In the genomic region with DNA sequence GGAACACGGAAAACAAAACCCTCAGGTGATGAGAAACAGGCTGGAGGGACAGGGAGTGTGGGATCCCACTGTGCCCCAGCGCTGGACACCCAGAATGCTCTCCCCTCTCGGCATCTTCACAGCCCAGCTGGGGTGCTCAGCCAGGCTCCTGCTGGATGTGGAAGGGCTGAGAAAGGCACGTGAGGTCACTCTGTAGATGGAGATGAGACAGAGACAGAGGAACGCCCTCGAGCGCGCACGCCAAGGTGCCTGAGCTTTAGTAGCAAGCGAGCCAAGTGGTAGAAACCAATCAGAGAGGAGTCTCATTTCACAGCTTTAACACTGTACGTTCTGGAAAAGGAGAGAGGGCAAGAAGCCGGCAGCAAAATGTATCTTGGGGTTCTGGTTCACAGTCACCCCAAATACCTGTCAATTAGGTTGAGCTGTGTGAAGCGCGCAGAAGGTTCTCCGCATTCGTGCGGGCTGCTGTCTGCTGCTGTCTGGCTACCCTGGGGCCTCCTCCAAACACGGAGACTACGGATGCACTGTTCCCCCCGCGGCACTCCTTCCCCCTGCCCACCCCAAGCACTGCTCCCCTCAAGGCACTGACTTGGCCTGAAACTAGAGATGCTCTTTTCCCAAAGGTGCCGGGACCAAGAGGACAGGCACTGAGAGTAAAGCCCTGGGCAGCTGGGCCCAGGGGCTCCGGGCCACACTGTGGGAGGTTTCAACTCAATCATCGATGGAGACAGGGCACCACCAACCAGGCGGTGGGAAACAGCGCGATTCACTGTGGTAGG, we compare ENCODE assay signal across 18 cellular contexts.
DNase-seq lines count a peak whose midpoint lies in the region; ATAC-seq, FAIRE-seq and TF ChIP-seq lines count a peak whose summit lies in the region.
"Had no signal": no experiment of that assay in that cellular context is flagged by ENCODE, and none has a peak within 500 bp of the region (broad histone marks: within the 10 kb centered on the region; RNA-seq: fewer than 3 reads in every experiment).

No MANE protein-coding gene starts in this region.

- intact Hi-C loops in upper lobe of right lung (cut with DNase I) (no loop called here), MCF 10A (cut with micrococcal nuclease) (no loop called here)

- H4K20me1 ChIP-seq in GM23338 (replicated peaks; ENCODE audit: insufficient read depth) (peaks cover 72% of the 10 kb centered on the region), astrocyte (ENCODE audit: insufficient read depth, low read length) (peaks cover 70% of the 10 kb centered on the region)

- peak overlapping the region; percentile 4 for H3K27ac ChIP-seq in GM23338 (ENCODE audit: low read depth)
- H3K27ac ChIP-seq in astrocyte (ENCODE audit: low read depth, low read length), result no peak overlapping the region
- no peak overlapping the region for H3K27ac ChIP-seq in mesenchymal stem cell (ENCODE audit: low read length, poor library complexity, severe bottlenecking)
- H3K27ac ChIP-seq in upper lobe of right lung, result no peak overlapping the region

- no peaks in the 10 kb centered on the region for H3K9me3 Mint-ChIP-seq in GM23338
- no peaks in the 10 kb centered on the region for H3K9me3 Mint-ChIP-seq in astrocyte (ENCODE audit: unreplicated experiment)
- H3K9me3 Mint-ChIP-seq in MCF 10A (ENCODE audit: unreplicated experiment), result no peaks in the 10 kb centered on the region

- H3K9me3 ChIP-seq in astrocyte (ENCODE audit: insufficient read depth, low read depth, low read length) (no peaks in the 10 kb centered on the region), mesenchymal stem cell (ENCODE audit: control insufficient read depth, low read length) (no peaks in the 10 kb centered on the region), upper lobe of right lung (no peaks in the 10 kb centered on the region)
- H3K9me3 ChIP-seq: Caco-2, HAP-1 had no signal

- H3F3A ChIP-seq in GM23338 (replicated peaks; ENCODE audit: low read depth), result no peaks in the 10 kb centered on the region; the same call in 1 of the 2 replicates

- H3K9me2 ChIP-seq in GM23338 (ENCODE audit: insufficient read depth), result no peaks in the 10 kb centered on the region

- H2BK5ac ChIP-seq in mesenchymal stem cell (ENCODE audit: low read depth, low read length, poor library complexity, severe bottlenecking), result no peak overlapping the region

- peaks cover 46% of the 10 kb centered on the region for H3K27me3 Mint-ChIP-seq in GM23338 (ENCODE audit: insufficient read depth, low read depth, poor library complexity)
- no peaks in the 10 kb centered on the region for H3K27me3 Mint-ChIP-seq in astrocyte (ENCODE audit: low read depth, unreplicated experiment)
- H3K27me3 Mint-ChIP-seq in MCF 10A (ENCODE audit: insufficient read depth, unreplicated experiment), result no peaks in the 10 kb centered on the region

- H3K27me3 ChIP-seq in GM23338 (ENCODE audit: insufficient read depth) (no peaks in the 10 kb centered on the region), astrocyte (ENCODE audit: insufficient read depth, low read length) (no peaks in the 10 kb centered on the region), mesenchymal stem cell (ENCODE audit: control insufficient read depth in 1 of 2, insufficient read depth in 1 of 2, low read length in 2 of 2) (no peaks in the 10 kb centered on the region), upper lobe of right lung (no peaks in the 10 kb centered on the region)

- H3K4me1 ChIP-seq in GM23338 (ENCODE audit: insufficient read depth) (peaks cover 70% of the 10 kb centered on the region), astrocyte (ENCODE audit: insufficient read depth, low read length) (peaks cover 51% of the 10 kb centered on the region), mesenchymal stem cell (ENCODE audit: control insufficient read depth, insufficient read depth, low read depth, low read length) (peaks cover 37% of the 10 kb centered on the region), upper lobe of right lung (peaks cover 21% of the 10 kb centered on the region)

- ATAC-seq in GM23338 (no peak), upper lobe of right lung (no peak)

- H3K4ac ChIP-seq in mesenchymal stem cell (ENCODE audit: low read depth in 1 of 2, low read length in 2 of 2), result peak overlapping the region; percentile 30 to 47

- H3K9ac ChIP-seq in astrocyte (ENCODE audit: low read length), result no peak overlapping the region
- no peak overlapping the region for H3K9ac ChIP-seq in mesenchymal stem cell (ENCODE audit: low read length)

- FAIRE-seq in astrocyte (lab: Jason Lieb, UNC) (no peak), RCC 7860 (lab: Jason Lieb, UNC) (no peak)

- H3K14ac ChIP-seq in mesenchymal stem cell (ENCODE audit: low read length in 2 of 2), result no peak overlapping the region

- no peak overlapping the region for H2BK15ac ChIP-seq in mesenchymal stem cell (ENCODE audit: low read depth, poor library complexity, severe bottlenecking)

- no peak overlapping the region for H2AFZ ChIP-seq in GM23338
- H2AFZ ChIP-seq in astrocyte (ENCODE audit: low read depth, low read length), result no peak overlapping the region
- no peak overlapping the region for H2AFZ ChIP-seq in mesenchymal stem cell (ENCODE audit: low read depth, low read length)
- H2AFZ ChIP-seq: PC-9 had no signal

- H3K23ac ChIP-seq in mesenchymal stem cell (ENCODE audit: low read length in 2 of 2), result no peak overlapping the region

- CTCF ChIA-PET in MCF 10A (lab: Yijun Ruan, JAX), result interaction anchor here (1.6 to 6.1 kb wide), 2 partner anchors 12 to 14 kb away, joined by 4 to 40 read pairs; no protein-coding TSS in a partner anchor

- H3K4me3 Mint-ChIP-seq in GM23338 (no peak overlapping the region), astrocyte (ENCODE audit: unreplicated experiment) (no peak overlapping the region), MCF 10A (ENCODE audit: unreplicated experiment) (no peak overlapping the region)
- H3K4me3 Mint-ChIP-seq: CD4-positive, CD25-positive, alpha-beta regulatory T cell had no signal

- H2BK120ac ChIP-seq in mesenchymal stem cell (ENCODE audit: low read depth, low read length), result no peak overlapping the region

- H3K79me2 ChIP-seq in GM23338 (replicated peaks; ENCODE audit: insufficient read depth) (peaks cover 100% of the 10 kb centered on the region), astrocyte (ENCODE audit: insufficient read depth, low read length) (peaks cover 80% of the 10 kb centered on the region)

- no peak overlapping the region for H4K8ac ChIP-seq in mesenchymal stem cell (ENCODE audit: low read length)

- H3K4me2 ChIP-seq in GM23338 (no peak overlapping the region), astrocyte (ENCODE audit: low read length) (no peak overlapping the region), mesenchymal stem cell (ENCODE audit: low read length, poor library complexity, severe bottlenecking) (no peak overlapping the region)
- H3K4me2 ChIP-seq: PC-9 had no signal

- DNase-seq in GM23338 (ENCODE audit: low spot score) (no peak), astrocyte (ENCODE audit: low read depth) (no peak), mesenchymal stem cell (no peak), upper lobe of right lung (peak; percentile 51), MCF 10A (ENCODE audit: unreplicated experiment) (no peak), RCC 7860 (ENCODE audit: low spot score) (no peak), occipital lobe (lab: John Stamatoyannopoulos, UW) (no peak)
- DNase-seq: ACHN; AML-193; Caco-2; CD4-positive, CD25-positive, alpha-beta regulatory T cell; EL; KBM-7; NCI-H2029 treated with DMSO at 0.1 percent for 48 hours; NCI-H510A; NCI-H82; PC-9 had no signal

- peaks cover 86% of the 10 kb centered on the region for H3K36me3 Mint-ChIP-seq in GM23338 (ENCODE audit: low read depth)
- peaks cover 9% of the 10 kb centered on the region for H3K36me3 Mint-ChIP-seq in astrocyte (ENCODE audit: low read depth, unreplicated experiment)
- H3K36me3 Mint-ChIP-seq in MCF 10A (ENCODE audit: insufficient read depth, unreplicated experiment), result peaks cover 45% of the 10 kb centered on the region
- H3K36me3 Mint-ChIP-seq: CD4-positive, CD25-positive, alpha-beta regulatory T cell had no signal

- BruUV-seq in MCF 10A (replicated peaks; lab: Mats Ljungman, UMichigan), result no TSS peak

- H3K79me1 ChIP-seq in mesenchymal stem cell (replicated peaks; ENCODE audit: low read length, poor library complexity, severe bottlenecking), result peaks cover 42% of the 10 kb centered on the region

- POLR2A ChIA-PET in MCF 10A (lab: Yijun Ruan, JAX), result interaction anchor here (0.5 kb wide), 1 partner anchor 390 kb away, joined by 3 read pairs; no protein-coding TSS in a partner anchor

- 97% methylated on average over 24 of the region's 27 CpGs for WGBS in mesenchymal stem cell

- no peak for TF ChIP-seq CTCF in GM23338 (conservative IDR thresholded peaks at IDR 0.05; ENCODE audit: low read depth in 2 of 2)
- no peak for TF ChIP-seq CTCF in astrocyte (IDR thresholded peaks at IDR 0.05; ENCODE audit: insufficient read depth, low read depth, low read length)
- no peak for TF ChIP-seq CTCF in upper lobe of right lung (IDR thresholded peaks at IDR 0.05)
- no peak for TF ChIP-seq CTCF in MCF 10A (IDR thresholded peaks at IDR 0.05; ENCODE audit: unreplicated experiment)

- no peak overlapping the region for H2AK5ac ChIP-seq in mesenchymal stem cell (ENCODE audit: low read length, severe bottlenecking)

- H3K27ac Mint-ChIP-seq in GM23338, result 0 out of 2 replicates have a peak overlapping the region, but pooled peaks have one; percentile 52
- H3K27ac Mint-ChIP-seq in astrocyte (ENCODE audit: unreplicated experiment), result peak overlapping the region; percentile 34
- no peak overlapping the region for H3K27ac Mint-ChIP-seq in MCF 10A (ENCODE audit: low read depth, unreplicated experiment)
- H3K27ac Mint-ChIP-seq: CD4-positive, CD25-positive, alpha-beta regulatory T cell had no signal

- H3K4me3 ChIP-seq in GM23338, result no peak overlapping the region
- H3K4me3 ChIP-seq in astrocyte (ENCODE audit: insufficient read depth, low read depth, low read length), result no peak overlapping the region
- no peak overlapping the region for H3K4me3 ChIP-seq in mesenchymal stem cell (ENCODE audit: insufficient read depth in 1 of 2, low read depth in 1 of 2, low read length in 2 of 2)
- H3K4me3 ChIP-seq in upper lobe of right lung, result no peak overlapping the region
- H3K4me3 ChIP-seq: HAP-1, PC-9 had no signal

- no peak overlapping the region for H4K91ac ChIP-seq in mesenchymal stem cell (ENCODE audit: low read length)

- peak overlapping the region; percentile 18 to 42 for H3K18ac ChIP-seq in mesenchymal stem cell (ENCODE audit: low read depth in 1 of 2, low read length in 2 of 2)

- H3K4me1 Mint-ChIP-seq in GM23338 (peaks cover 86% of the 10 kb centered on the region), astrocyte (ENCODE audit: low read depth, unreplicated experiment) (peaks cover 66% of the 10 kb centered on the region), MCF 10A (ENCODE audit: insufficient read depth, unreplicated experiment) (peaks cover 36% of the 10 kb centered on the region)
- H3K4me1 Mint-ChIP-seq: CD4-positive, CD25-positive, alpha-beta regulatory T cell had no signal

- H3K36me3 ChIP-seq in GM23338 (ENCODE audit: insufficient read depth) (no peaks in the 10 kb centered on the region), astrocyte (ENCODE audit: insufficient read depth, low read length) (no peaks in the 10 kb centered on the region), mesenchymal stem cell (ENCODE audit: control insufficient read depth in 1 of 2, insufficient read depth in 2 of 2, low read depth in 1 of 2, low read length in 2 of 2) (peaks cover 26 to 29% of the 10 kb centered on the region in 2 experiments), upper lobe of right lung (no peaks in the 10 kb centered on the region)

- H2BK12ac ChIP-seq in mesenchymal stem cell (ENCODE audit: low read length in 2 of 2), result peak overlapping the region; percentile 59 to 81
